In genomic region chr2:29532451-29532850, GRCh38 we compare ENCODE assay signal across 19 cellular contexts.
DNase-seq lines count a peak whose midpoint lies in the region; ATAC-seq, FAIRE-seq and TF ChIP-seq lines count a peak whose summit lies in the region.
"Had no signal": no experiment of that assay in that cellular context is flagged by ENCODE, and none has a peak within 500 bp of the region (broad histone marks: within the 10 kb centered on the region; RNA-seq: fewer than 3 reads in every experiment).

No MANE protein-coding gene starts in this region.

- H3K4me1 ChIP-seq in astrocyte (ENCODE audit: insufficient read depth, low read length) = peaks cover 16% of the 10 kb centered on the region

- peaks cover 26% of the 10 kb centered on the region for H3K27me3 Mint-ChIP-seq in astrocyte (ENCODE audit: low read depth, unreplicated experiment)
- peaks cover 21 to 26% of the 10 kb centered on the region in 2 donors for H3K27me3 Mint-ChIP-seq in natural killer cell (ENCODE audit: low read depth in 2 of 2)
- H3K27me3 Mint-ChIP-seq in nephron progenitor cell (ENCODE audit: low read depth, poor library complexity) = peaks cover 17% of the 10 kb centered on the region

- H3K4me3 Mint-ChIP-seq in astrocyte (ENCODE audit: unreplicated experiment) (no peak overlapping the region), natural killer cell (no peak overlapping the region), nephron progenitor cell (no peak overlapping the region)
- H3K4me3 Mint-ChIP-seq: CD4-positive, alpha-beta memory T cell; IgD-negative memory B cell had no signal

- H3K9me3 ChIP-seq in astrocyte (ENCODE audit: insufficient read depth, low read depth, low read length) = no peaks in the 10 kb centered on the region

- no peaks in the 10 kb centered on the region for H3K79me2 ChIP-seq in astrocyte (ENCODE audit: insufficient read depth, low read length)

- H3K27ac Mint-ChIP-seq in astrocyte (ENCODE audit: unreplicated experiment) (no peak overlapping the region), natural killer cell (no peak overlapping the region), nephron progenitor cell (no peak overlapping the region)
- H3K27ac Mint-ChIP-seq: CD4-positive, alpha-beta memory T cell; IgD-negative memory B cell had no signal

- no peak overlapping the region for H3K9ac ChIP-seq in astrocyte (ENCODE audit: low read length)
- H3K9ac ChIP-seq: GM23248 had no signal

- H3K4me3 ChIP-seq in astrocyte (ENCODE audit: insufficient read depth, low read depth, low read length) = no peak overlapping the region
- no peak overlapping the region for H3K4me3 ChIP-seq in fibroblast of villous mesenchyme (ENCODE audit: low read depth, low read length)
- H3K4me3 ChIP-seq in skeletal muscle cell (ENCODE audit: low read depth, low read length) = no peak overlapping the region
- H3K4me3 ChIP-seq: GM23248 had no signal

- intact Hi-C loops in natural killer cell (cut with micrococcal nuclease) = no loop called here

- no peak overlapping the region for H3K27ac ChIP-seq in astrocyte (ENCODE audit: low read depth, low read length)
- H3K27ac ChIP-seq: GM23248 had no signal

- H3K27me3 ChIP-seq in astrocyte (ENCODE audit: insufficient read depth, low read length) = peaks cover 5% of the 10 kb centered on the region

- no peaks in the 10 kb centered on the region for H3K36me3 Mint-ChIP-seq in astrocyte (ENCODE audit: low read depth, unreplicated experiment)
- no peaks in the 10 kb centered on the region for H3K36me3 Mint-ChIP-seq in natural killer cell
- no peaks in the 10 kb centered on the region for H3K36me3 Mint-ChIP-seq in nephron progenitor cell (ENCODE audit: low read depth)
- H3K36me3 Mint-ChIP-seq: CD4-positive, alpha-beta memory T cell; IgD-negative memory B cell had no signal

- no peaks in the 10 kb centered on the region for H4K20me1 ChIP-seq in astrocyte (ENCODE audit: insufficient read depth, low read length)

- TF ChIP-seq CTCF in astrocyte (IDR thresholded peaks at IDR 0.05; ENCODE audit: insufficient read depth, low read depth, low read length) = no peak
- TF ChIP-seq CTCF in fibroblast of villous mesenchyme (IDR thresholded peaks at IDR 0.05; ENCODE audit: insufficient read depth, low read depth, low read length) = no peak
- no peak for TF ChIP-seq CTCF in natural killer cell (IDR thresholded peaks at IDR 0.05)
- no peak for TF ChIP-seq CTCF in nephron progenitor cell (IDR thresholded peaks at IDR 0.05)

- H3K4me2 ChIP-seq in astrocyte (ENCODE audit: low read length) = no peak overlapping the region

- H3K4me1 Mint-ChIP-seq in astrocyte (ENCODE audit: low read depth, unreplicated experiment) = peaks cover 20% of the 10 kb centered on the region
- peaks cover 0 to 5% of the 10 kb centered on the region in 2 donors for H3K4me1 Mint-ChIP-seq in natural killer cell
- peaks cover 6% of the 10 kb centered on the region for H3K4me1 Mint-ChIP-seq in nephron progenitor cell
- H3K4me1 Mint-ChIP-seq: IgD-negative memory B cell had no signal

- peaks cover 5% of the 10 kb centered on the region for H3K9me3 Mint-ChIP-seq in astrocyte (ENCODE audit: unreplicated experiment)
- no peaks in the 10 kb centered on the region for H3K9me3 Mint-ChIP-seq in natural killer cell
- H3K9me3 Mint-ChIP-seq in nephron progenitor cell = no peaks in the 10 kb centered on the region
- H3K9me3 Mint-ChIP-seq: CD4-positive, alpha-beta memory T cell had no signal

- H2AFZ ChIP-seq in astrocyte (ENCODE audit: low read depth, low read length) = no peak overlapping the region
- H2AFZ ChIP-seq: GM23248 had no signal

- no peak for FAIRE-seq in astrocyte (lab: Jason Lieb, UNC)

- no peaks in the 10 kb centered on the region for H3K36me3 ChIP-seq in astrocyte (ENCODE audit: insufficient read depth, low read length)

- ATAC-seq in natural killer cell (no peak), HG02840 (IDR thresholded peaks at IDR 0.05; ENCODE audit: low FRiP score, unreplicated experiment) (no peak)
- ATAC-seq: HCT116 had no signal

- DNase-seq in LHCN-M2 (ENCODE audit: low read depth) (peak; percentile 60), astrocyte (ENCODE audit: low read depth) (peak; percentile 7), fibroblast of villous mesenchyme (ENCODE audit: low read depth) (peak; percentile 17), skeletal muscle cell (ENCODE audit: low read depth) (peak; percentile 40), natural killer cell (no peak), nephron progenitor cell (no peak), NCI-H2196 (lab: John Stamatoyannopoulos, UW; ENCODE audit: unreplicated experiment) (no peak)
- DNase-seq: CD4-positive, alpha-beta memory T cell; GM23248; Kasumi-1; NCI-H1417; NCI-H187 treated with DMSO at 0.1 percent for 48 hours; NCI-H446; NCI-H69; NK-92 treated with Interleukin-12 subunit alpha and Interleukin-12 subunit beta, amount 100 ng/mL, for 24 hours; SHP77 had no signal

Comparison
In these comparisons a context has a peak if more than half of its experiments do, and no peak if none do; other contexts are left out.
1. DNase-seq: peak in LHCN-M2 (single experiment), astrocyte (single experiment), fibroblast of villous mesenchyme (single experiment) and skeletal muscle cell (single experiment); none in natural killer cell (single experiment), nephron progenitor cell (single experiment) and NCI-H2196 (single experiment).